Comparison of ENCODE assay signal across 8 cellular contexts in the genomic region with DNA sequence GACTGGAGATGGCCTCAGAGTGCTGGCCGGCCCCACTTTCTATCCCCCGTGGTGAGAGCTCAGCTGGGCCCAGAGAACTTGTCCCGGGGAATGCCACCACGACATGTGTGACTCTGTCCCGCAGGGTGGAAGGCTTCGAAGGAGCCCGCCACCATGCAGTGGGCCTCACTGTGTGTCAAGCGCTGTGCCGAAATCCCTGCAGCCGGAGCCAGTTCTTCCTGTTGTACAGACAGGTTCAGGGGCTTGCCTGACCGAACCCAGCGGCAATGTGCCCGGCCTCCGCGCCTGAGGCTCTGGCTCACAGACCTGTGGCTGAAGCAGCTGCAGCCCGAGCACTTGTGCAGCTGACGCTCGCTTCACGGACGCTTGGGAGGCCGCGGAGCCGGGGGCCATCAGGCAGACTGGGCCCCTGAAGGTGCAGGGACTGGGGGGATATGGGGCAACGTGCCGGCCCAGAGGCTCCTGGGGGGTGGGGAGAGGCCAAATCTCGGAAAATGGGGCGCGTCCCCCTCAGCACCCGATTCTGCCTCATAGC. TPM values are rescaled to one million over a fixed set of nuclear protein-coding genes. Genes with fewer than 3 reads are reported as not detected.
DNase-seq lines count a peak whose midpoint lies in the region; ATAC-seq and TF ChIP-seq lines count a peak whose summit lies in the region.

No MANE protein-coding gene starts in this region.

- TF ChIP-seq POLR2A in prostate gland (IDR thresholded peaks at IDR 0.05), result no peak

- intact Hi-C loops in left cardiac atrium (cut with DNase I) (no loop called here), prostate gland (cut with DNase I) (loop anchor here (2.0 kb wide), 1 partner anchor 239 kb away; no protein-coding TSS in a partner anchor)

- H3K36me3 ChIP-seq in MM.1S (replicated peaks; ENCODE audit: insufficient read depth, low read length) (no peaks in the 10 kb centered on the region), prostate gland (no peaks in the 10 kb centered on the region)

- peak overlapping the region; percentile 33 for H3K27ac Mint-ChIP-seq in activated T-helper 17 cell treated with anti-CD3 and anti-CD28 coated beads, Interleukin-2, amount 50 U/mL, for 72 hours

- H3K9me3 Mint-ChIP-seq in activated T-helper 17 cell treated with anti-CD3 and anti-CD28 coated beads, Interleukin-2, amount 50 U/mL, for 72 hours, result no peaks in the 10 kb centered on the region

- H3K27ac ChIP-seq in MM.1S (ENCODE audit: low read length), result no peak overlapping the region
- H3K27ac ChIP-seq in prostate gland, result peak overlapping the region; percentile 53 to 68

- H3K9me3 ChIP-seq in MM.1S (replicated peaks; ENCODE audit: insufficient read depth, low read length) (no peaks in the 10 kb centered on the region), prostate gland (no peaks in the 10 kb centered on the region)

- H3K27me3 Mint-ChIP-seq in activated T-helper 17 cell treated with anti-CD3 and anti-CD28 coated beads, Interleukin-2, amount 50 U/mL, for 72 hours, result no peaks in the 10 kb centered on the region

- no peak for DNase-seq in GM12864 (ENCODE audit: low read depth)
- DNase-seq in MM.1S, result peak; percentile 15
- peak; percentile 48 for DNase-seq in left cardiac atrium
- peak; percentile 46 for DNase-seq in prostate gland (ENCODE audit: low spot score)
- no peak for DNase-seq in NCI-H2196 treated with DMSO at 0.1 percent for 48 hours (lab: John Stamatoyannopoulos, UW; ENCODE audit: unreplicated experiment)
- DNase-seq in NCI-H2171 (lab: John Stamatoyannopoulos, UW), result no peak

- H3K36me3 Mint-ChIP-seq in activated T-helper 17 cell treated with anti-CD3 and anti-CD28 coated beads, Interleukin-2, amount 50 U/mL, for 72 hours (ENCODE audit: low read depth), result no peaks in the 10 kb centered on the region

- H3K9ac ChIP-seq in MM.1S (ENCODE audit: low read length), result peak overlapping the region; percentile 45; the same call in 1 of the 2 replicates

- peak; percentile 22 for ATAC-seq in activated T-helper 17 cell treated with anti-CD3 and anti-CD28 coated beads, Interleukin-2, amount 50 U/mL, for 72 hours (replicated peaks)
- ATAC-seq in left cardiac atrium (peak; percentile 55 to 60), HG02759 (IDR thresholded peaks at IDR 0.05; ENCODE audit: unreplicated experiment) (no peak)

- H3K9me2 ChIP-seq in MM.1S (replicated peaks; ENCODE audit: insufficient read depth, low read length), result no peaks in the 10 kb centered on the region

- H3K27me3 ChIP-seq in MM.1S (replicated peaks; ENCODE audit: insufficient read depth, low read length) (no peaks in the 10 kb centered on the region), prostate gland (replicated peaks; ENCODE audit: insufficient read depth) (no peaks in the 10 kb centered on the region)

- no peaks in the 10 kb centered on the region for H3K79me2 ChIP-seq in MM.1S (ENCODE audit: low read length)

- peaks cover 11% of the 10 kb centered on the region for H3K4me1 Mint-ChIP-seq in activated T-helper 17 cell treated with anti-CD3 and anti-CD28 coated beads, Interleukin-2, amount 50 U/mL, for 72 hours

- H3K4me1 ChIP-seq in MM.1S (ENCODE audit: low read length) (peaks cover 3% of the 10 kb centered on the region; the same call in 1 of the 2 replicates), prostate gland (replicated peaks) (no peaks in the 10 kb centered on the region)

- no peaks in the 10 kb centered on the region for H4K20me1 ChIP-seq in MM.1S (ENCODE audit: insufficient read depth, low read length)

- H3F3A ChIP-seq in MM.1S (ENCODE audit: insufficient read depth, low read length), result no peaks in the 10 kb centered on the region

- H3K4me3 ChIP-seq in GM12864 (ENCODE audit: low read depth, low read length) (peak overlapping the region; percentile 67), MM.1S (ENCODE audit: low read length) (peak overlapping the region; percentile 76), prostate gland (peak overlapping the region; percentile 57 to 63)

- WGBS in prostate gland, result 4% methylated on average over 22 of the region's 29 CpGs

- peak overlapping the region; percentile 66 for H3K4me3 Mint-ChIP-seq in activated T-helper 17 cell treated with anti-CD3 and anti-CD28 coated beads, Interleukin-2, amount 50 U/mL, for 72 hours

- TF ChIP-seq CTCF in GM12864 (IDR thresholded peaks at IDR 0.05; ENCODE audit: low read depth, low read length, missing control alignments), result no peak
- TF ChIP-seq CTCF in MM.1S (IDR thresholded peaks at IDR 0.05; ENCODE audit: low read length), result no peak
- TF ChIP-seq CTCF in prostate gland (IDR thresholded peaks at IDR 0.05), result no peak

- peak overlapping the region; percentile 88 for H2AFZ ChIP-seq in MM.1S (ENCODE audit: low read length)

- peak overlapping the region; percentile 96 for H3K4me2 ChIP-seq in MM.1S (ENCODE audit: low read depth, low read length)

RNA-seq across cellular contexts. Expression of a gene that starts 0.7 kb away (rescaled TPM):
- total RNA-seq in activated T-helper 17 cell treated with anti-CD3 and anti-CD28 coated beads, Interleukin-2, amount 50 U/mL, for 72 hours, result 10 to 100 TPM; 17.3 to 20.3 TPM
- total RNA-seq in left cardiac atrium (10 to 100 TPM; 33.1 TPM), prostate gland (10 to 100 TPM; 16.8 to 31.6 TPM)

RNA-seq across cellular contexts. Expression of a gene that starts 30.6 kb away (rescaled TPM):
- total RNA-seq in activated T-helper 17 cell treated with anti-CD3 and anti-CD28 coated beads, Interleukin-2, amount 50 U/mL, for 72 hours, result 10 to 100 TPM; 34.6 to 42.3 TPM
- total RNA-seq in left cardiac atrium (10 to 100 TPM; 13.5 to 16.2 TPM), prostate gland (10 to 100 TPM; 25.2 to 60.6 TPM)

Comparison
In these comparisons a context has a peak if more than half of its experiments do, and no peak if none do; other contexts are left out.
1. DNase-seq: peak in MM.1S (single experiment), left cardiac atrium (single experiment) and prostate gland (single experiment); none in GM12864 (single experiment), NCI-H2196 treated with DMSO at 0.1 percent for 48 hours (single experiment) and NCI-H2171 (single experiment).
2. Peak in every context shown above with its lines, with median percentiles within 50 percentile points of each other: H3K4me3 ChIP-seq.